ENCODE assay signal across 9 cellular contexts in the genomic region with DNA sequence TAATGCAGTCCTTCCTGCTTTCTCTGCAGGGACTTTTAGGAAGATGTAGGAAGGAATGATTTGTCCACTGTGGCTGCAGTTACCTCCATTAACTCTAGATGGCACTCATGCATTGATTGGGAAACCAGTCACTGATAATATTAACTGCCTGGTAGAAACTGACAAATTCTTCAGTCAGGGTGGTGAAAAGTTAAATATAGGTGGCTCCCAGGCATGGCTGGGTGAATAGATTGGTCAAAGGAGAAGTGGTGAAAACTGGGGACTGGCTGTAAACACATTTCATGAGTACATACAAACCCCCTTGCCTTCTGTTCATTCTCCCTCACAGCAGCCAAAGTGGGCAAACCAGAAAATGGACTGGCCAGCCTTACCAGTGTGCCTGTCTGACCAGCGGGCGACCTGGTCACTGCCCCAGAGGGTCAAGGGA.
DNase-seq lines count a peak whose midpoint lies in the region; ATAC-seq, FAIRE-seq and TF ChIP-seq lines count a peak whose summit lies in the region.
"Had no signal": no experiment of that assay in that cellular context is flagged by ENCODE, and none has a peak within 500 bp of the region (broad histone marks: within the 10 kb centered on the region; RNA-seq: fewer than 3 reads in every experiment).

No MANE protein-coding gene starts in this region.

- TF ChIP-seq POLR2A in HepG2 (IDR thresholded peaks at IDR 0.05; ENCODE audit: insufficient read depth in 1 of 2, low read depth in 2 of 2, low read length in 2 of 2): no peak

- H3K4me1 Mint-ChIP-seq in chondrocyte (ENCODE audit: low read depth): peaks cover 13% of the 10 kb centered on the region
- no peaks in the 10 kb centered on the region for H3K4me1 Mint-ChIP-seq in CD8-positive, alpha-beta memory T cell
- H3K4me1 Mint-ChIP-seq: stimulated activated naive CD8-positive, alpha-beta T cell treated with anti-CD3 and anti-CD28 coated beads, Interleukin-15, amount 100 ng/mL, for 72 hours had no signal

- CTCF ChIA-PET in HepG2 (lab: Yijun Ruan, JAX; ENCODE audit: low intra/inter-chr PET ratio, low total read pairs): interaction anchor here (0.9 to 3.0 kb wide), 4 partner anchors 203 to 353 kb away, joined by 4 to 18 read pairs (median 10); no protein-coding TSS in a partner anchor
- CTCF ChIA-PET in CD8-positive, alpha-beta memory T cell (lab: Charles Lee): no interaction called here

- no peaks in the 10 kb centered on the region for H3K27me3 ChIP-seq in HAP-1 (ENCODE audit: low read depth)
- H3K27me3 ChIP-seq in HepG2 (ENCODE audit: control insufficient read depth in 1 of 2, insufficient read depth in 2 of 2, low read length in 2 of 2): peaks cover 0 to 7% of the 10 kb centered on the region in 2 experiments; a peak in 2 of 5 replicates
- H3K27me3 ChIP-seq in CD8-positive, alpha-beta memory T cell (ENCODE audit: insufficient read depth, low read length, poor library complexity, severe bottlenecking): no peaks in the 10 kb centered on the region

- peak; percentile 6 to 23 for DNase-seq in AML-193 (lab: John Stamatoyannopoulos, UW)
- peak; percentile 83 to 86 for DNase-seq in HAP-1 (ENCODE audit: low spot score in 2 of 2)
- DNase-seq in NCI-H748 (lab: John Stamatoyannopoulos, UW; ENCODE audit: unreplicated experiment): peak; percentile 56
- DNase-seq in chondrocyte (ENCODE audit: low spot score): no peak
- DNase-seq in HepG2 (ENCODE audit: low spot score): peak; percentile 51
- DNase-seq in CD8-positive, alpha-beta memory T cell: no peak

- no peaks in the 10 kb centered on the region for H3K79me2 ChIP-seq in HepG2 (ENCODE audit: insufficient read depth, low read length)

- TF ChIP-seq EP300 in HepG2 (IDR thresholded peaks at IDR 0.05; ENCODE audit: low read depth in 2 of 2, low read length in 2 of 2) (no peak), HepG2 (CRISPR knock-in tag; IDR thresholded peaks at IDR 0.05; ENCODE audit: borderline replicate concordance) (no peak)

- H3K4me3 ChIP-seq in HAP-1 (no peak overlapping the region), HepG2 (replicated peaks in 1 of 3; ENCODE audit: insufficient read depth in 1 of 3, low read depth in 2 of 3, low read length in 3 of 3) (no peak overlapping the region)
- H3K4me3 ChIP-seq in CD8-positive, alpha-beta memory T cell (ENCODE audit: low read length): no peak overlapping the region

- H3K36me3 Mint-ChIP-seq in chondrocyte (ENCODE audit: low read depth): no peaks in the 10 kb centered on the region
- H3K36me3 Mint-ChIP-seq in CD8-positive, alpha-beta memory T cell: no peaks in the 10 kb centered on the region

- TF ChIP-seq CTCF in chondrocyte (IDR thresholded peaks at IDR 0.05) (peak; percentile 95), HepG2 (CRISPR knock-in tag; IDR thresholded peaks at IDR 0.05) (peak; percentile 88)

- peaks cover 8% of the 10 kb centered on the region for H3K4me1 ChIP-seq in HAP-1
- peaks cover 54% of the 10 kb centered on the region for H3K4me1 ChIP-seq in HepG2 (ENCODE audit: insufficient read depth, low read length)
- H3K4me1 ChIP-seq in CD8-positive, alpha-beta memory T cell (ENCODE audit: insufficient read depth, low read length): no peaks in the 10 kb centered on the region

- no peaks in the 10 kb centered on the region for H3K27me3 Mint-ChIP-seq in chondrocyte (ENCODE audit: low read depth)
- H3K27me3 Mint-ChIP-seq in CD8-positive, alpha-beta memory T cell: peaks cover 10 to 15% of the 10 kb centered on the region in 2 donors

- POLR2A ChIA-PET in HepG2 (lab: Yijun Ruan, JAX): no interaction called here
- POLR2A ChIA-PET in CD8-positive, alpha-beta memory T cell (lab: Charles Lee): no interaction called here

- H3K4me2 ChIP-seq in HepG2 (ENCODE audit: low read depth, low read length): no peak overlapping the region

- TF ChIP-seq RAD21 in HepG2 (CRISPR knock-in tag; IDR thresholded peaks at IDR 0.05): peak; percentile 66

- BruUV-seq in HepG2 (replicated peaks; lab: Mats Ljungman, UMichigan): no TSS peak

- H3K36me3 ChIP-seq in HAP-1 (replicated peaks) (no peaks in the 10 kb centered on the region), HepG2 (replicated peaks in 1 of 2; ENCODE audit: control insufficient read depth in 1 of 2, insufficient read depth in 2 of 2, low read length in 2 of 2) (no peaks in the 10 kb centered on the region)
- no peaks in the 10 kb centered on the region for H3K36me3 ChIP-seq in CD8-positive, alpha-beta memory T cell (ENCODE audit: insufficient read depth, low read length)

- FAIRE-seq in HepG2 (lab: Jason Lieb, UNC): peak; percentile 49

- no peaks in the 10 kb centered on the region for H4K20me1 ChIP-seq in HepG2 (ENCODE audit: insufficient read depth, low read length)

- no peak overlapping the region for H3K4me3 Mint-ChIP-seq in chondrocyte (ENCODE audit: unreplicated experiment)
- H3K4me3 Mint-ChIP-seq in CD8-positive, alpha-beta memory T cell: no peak overlapping the region
- H3K4me3 Mint-ChIP-seq: stimulated activated naive CD8-positive, alpha-beta T cell treated with anti-CD3 and anti-CD28 coated beads, Interleukin-15, amount 100 ng/mL, for 72 hours had no signal

- no peaks in the 10 kb centered on the region for H3K9me3 Mint-ChIP-seq in chondrocyte (ENCODE audit: low read depth)
- no peaks in the 10 kb centered on the region for H3K9me3 Mint-ChIP-seq in CD8-positive, alpha-beta memory T cell
- H3K9me3 Mint-ChIP-seq: stimulated activated naive CD8-positive, alpha-beta T cell treated with anti-CD3 and anti-CD28 coated beads, Interleukin-15, amount 100 ng/mL, for 72 hours had no signal

- in situ Hi-C loops in HAP-1 (cut with MboI; ENCODE audit: low sequenced_read_pairs) (loop anchor here (10.0 kb wide), 1 partner anchor 434 kb away; no protein-coding TSS in a partner anchor), HepG2 (cut with HindIII; ENCODE audit: extremely low pct_ligation_motif_present, low pct_unique_long_range_greater_than_20kb) (loop anchor here (5.0 kb wide), 3 partner anchors 214 to 354 kb away; no protein-coding TSS in a partner anchor)

- no peak overlapping the region for H3K9ac ChIP-seq in HepG2 (ENCODE audit: insufficient read depth, low read depth, low read length)

- intact Hi-C loops in HepG2 (cut with micrococcal nuclease; ENCODE audit: unreplicated experiment): loop anchor here (1.0 to 10.0 kb wide), 4 partner anchors 126 to 354 kb away; no protein-coding TSS in a partner anchor

- ATAC-seq in HepG2 (no peak; the same call in 2 of the 3 replicates), GM18520 (IDR thresholded peaks at IDR 0.05; ENCODE audit: unreplicated experiment) (no peak), GM21529 (IDR thresholded peaks at IDR 0.05; ENCODE audit: unreplicated experiment) (no peak)
- ATAC-seq: stimulated activated naive CD8-positive, alpha-beta T cell treated with anti-CD3 and anti-CD28 coated beads, Interleukin-15, amount 100 ng/mL, for 72 hours had no signal

- H3K27ac ChIP-seq in HepG2 (ENCODE audit: extremely low read length, insufficient read depth, low read length): no peak overlapping the region
- no peak overlapping the region for H3K27ac ChIP-seq in CD8-positive, alpha-beta memory T cell (ENCODE audit: low read depth, low read length)

- no peak overlapping the region for H3K27ac Mint-ChIP-seq in chondrocyte (ENCODE audit: unreplicated experiment)
- H3K27ac Mint-ChIP-seq in CD8-positive, alpha-beta memory T cell: no peak overlapping the region

- H3K9me3 ChIP-seq in HAP-1 (no peaks in the 10 kb centered on the region), HepG2 (ENCODE audit: low read length) (no peaks in the 10 kb centered on the region)
- no peaks in the 10 kb centered on the region for H3K9me3 ChIP-seq in CD8-positive, alpha-beta memory T cell (ENCODE audit: low read length)

- 0% methylated on average over 2 of the region's 2 CpGs for WGBS in HepG2 (ENCODE audit: low lambda C conversion rate)

- no peak overlapping the region for H2AFZ ChIP-seq in HepG2 (ENCODE audit: low read length)

TF ChIP-seq in HepG2, 621 proteins besides CTCF, POLR2A, EP300 and RAD21 (continues in another document):
- TF ChIP-seq DPF2 (CRISPR knock-in tag; IDR thresholded peaks at IDR 0.05; ENCODE audit: borderline replicate concordance, low read depth) (no peak), STAG1 (CRISPR knock-in tag; IDR thresholded peaks at IDR 0.05) (peak; percentile 84)
- TF ChIP-seq, protein P1, sequence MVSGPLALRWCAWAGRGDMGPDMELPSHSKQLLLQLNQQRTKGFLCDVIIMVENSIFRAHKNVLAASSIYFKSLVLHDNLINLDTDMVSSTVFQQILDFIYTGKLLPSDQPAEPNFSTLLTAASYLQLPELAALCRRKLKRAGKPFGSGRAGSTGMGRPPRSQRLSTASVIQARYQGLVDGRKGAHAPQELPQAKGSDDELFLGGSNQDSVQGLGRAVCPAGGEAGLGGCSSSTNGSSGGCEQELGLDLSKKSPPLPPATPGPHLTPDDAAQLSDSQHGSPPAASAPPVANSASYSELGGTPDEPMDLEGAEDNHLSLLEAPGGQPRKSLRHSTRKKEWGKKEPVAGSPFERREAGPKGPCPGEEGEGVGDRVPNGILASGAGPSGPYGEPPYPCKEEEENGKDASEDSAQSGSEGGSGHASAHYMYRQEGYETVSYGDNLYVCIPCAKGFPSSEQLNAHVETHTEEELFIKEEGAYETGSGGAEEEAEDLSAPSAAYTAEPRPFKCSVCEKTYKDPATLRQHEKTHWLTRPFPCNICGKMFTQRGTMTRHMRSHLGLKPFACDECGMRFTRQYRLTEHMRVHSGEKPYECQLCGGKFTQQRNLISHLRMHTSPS (CRISPR knock-in tag; IDR thresholded peaks at IDR 0.05; ENCODE audit: low read depth): no peak
- TF ChIP-seq, protein P2, sequence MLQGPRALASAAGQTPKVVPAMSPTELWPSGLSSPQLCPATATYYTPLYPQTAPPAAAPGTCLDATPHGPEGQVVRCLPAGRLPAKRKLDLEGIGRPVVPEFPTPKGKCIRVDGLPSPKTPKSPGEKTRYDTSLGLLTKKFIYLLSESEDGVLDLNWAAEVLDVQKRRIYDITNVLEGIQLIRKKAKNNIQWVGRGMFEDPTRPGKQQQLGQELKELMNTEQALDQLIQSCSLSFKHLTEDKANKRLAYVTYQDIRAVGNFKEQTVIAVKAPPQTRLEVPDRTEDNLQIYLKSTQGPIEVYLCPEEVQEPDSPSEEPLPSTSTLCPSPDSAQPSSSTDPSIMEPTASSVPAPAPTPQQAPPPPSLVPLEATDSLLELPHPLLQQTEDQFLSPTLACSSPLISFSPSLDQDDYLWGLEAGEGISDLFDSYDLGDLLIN (CRISPR knock-in tag; IDR thresholded peaks at IDR 0.05; ENCODE audit: borderline replicate concordance): no peak

Comparison
In these comparisons a context has a peak if more than half of its experiments do, and no peak if none do; other contexts are left out.
1. DNase-seq: peak in AML-193 (2 of 2), HAP-1 (2 of 2), NCI-H748 (single experiment) and HepG2 (single experiment); none in chondrocyte (single experiment) and CD8-positive, alpha-beta memory T cell (0 of 5).